22 cellular contexts compared by ENCODE assay signal in genomic region chr9:119792242-119792641, GRCh38.
DNase-seq lines count a peak whose midpoint lies in the region; ATAC-seq and TF ChIP-seq lines count a peak whose summit lies in the region.
"Had no signal": no experiment of that assay in that cellular context is flagged by ENCODE, and none has a peak within 500 bp of the region (broad histone marks: within the 10 kb centered on the region; RNA-seq: fewer than 3 reads in every experiment).

No MANE protein-coding gene starts in this region.

- H3K4me3 ChIP-seq in foreskin fibroblast (ENCODE audit: low read depth in 1 of 2, low read length in 2 of 2): no peak overlapping the region
- no peak overlapping the region for H3K4me3 ChIP-seq in left lung
- H3K4me3 ChIP-seq: HAP-1, prostate gland, upper lobe of right lung had no signal

- DNase-seq in foreskin fibroblast (no peak), left lung (no peak), GM10248 (ENCODE audit: extremely low spot score) (no peak)
- DNase-seq in stimulated activated CD8-positive, alpha-beta memory T cell treated with anti-CD3 and anti-CD28 coated beads, Interleukin-4, amount 100 ng/mL, for 48 hours: no peak
- DNase-seq: activated CD4-positive, alpha-beta T cell treated with anti-CD3 and anti-CD28 coated beads for 36 hours; activated naive CD4-positive, alpha-beta T cell; activated T-cell treated with anti-CD3 and anti-CD28 coated beads, Interleukin-2, amount 50 U/mL, for 4 hours; amygdala; BE2C; COR-L47; DMS79; NCI-H1092 treated with DMSO at 0.1 percent for 48 hours; NCI-H2081; NCI-H510A; RPMI8226; upper lobe of right lung had no signal

- POLR2A ChIA-PET in GM10248 (lab: Yijun Ruan, JAX): no interaction called here

- no peaks in the 10 kb centered on the region for H3K27me3 ChIP-seq in left lung
- H3K27me3 ChIP-seq: BE2C, upper lobe of right lung had no signal

- ATAC-seq in GM18517 (IDR thresholded peaks at IDR 0.05; ENCODE audit: unreplicated experiment) (peak; percentile 66), GM21381 (IDR thresholded peaks at IDR 0.05; ENCODE audit: unreplicated experiment) (peak; percentile 71), HG02852 (IDR thresholded peaks at IDR 0.05; ENCODE audit: unreplicated experiment) (peak; percentile 87), HG03520 (IDR thresholded peaks at IDR 0.05; ENCODE audit: unreplicated experiment) (peak; percentile 76), left lung (no peak)
- ATAC-seq: activated CD4-positive, alpha-beta T cell treated with anti-CD3 and anti-CD28 coated beads for 36 hours; activated T-cell treated with anti-CD3 and anti-CD28 coated beads, Interleukin-2, amount 50 U/mL, for 4 hours; upper lobe of right lung had no signal

- CTCF ChIA-PET in GM10248 (lab: Yijun Ruan, JAX): no interaction called here

- no peaks in the 10 kb centered on the region for H3K9me3 ChIP-seq in left lung
- H3K9me3 ChIP-seq: BE2C, HAP-1, prostate gland, upper lobe of right lung had no signal

- TF ChIP-seq CTCF in foreskin fibroblast (IDR thresholded peaks at IDR 0.05; ENCODE audit: low read depth, low read length) (no peak), left lung (IDR thresholded peaks at IDR 0.05) (no peak), GM10248 (IDR thresholded peaks at IDR 0.05; ENCODE audit: control extremely low read depth, extremely low read depth, low read depth, missing control alignments) (no peak)

- H3K4me1 ChIP-seq in left lung: no peaks in the 10 kb centered on the region
- H3K4me1 ChIP-seq: BE2C, HAP-1, prostate gland, upper lobe of right lung had no signal

- H3K36me3 ChIP-seq in left lung: no peaks in the 10 kb centered on the region
- H3K36me3 ChIP-seq: BE2C, HAP-1, prostate gland, upper lobe of right lung had no signal

- no peak overlapping the region for H3K27ac ChIP-seq in left lung
- H3K27ac ChIP-seq: prostate gland, upper lobe of right lung had no signal

- intact Hi-C loops in left lung (cut with DNase I): no loop called here
